ENCODE assay signal across 14 cellular contexts in the genomic region with DNA sequence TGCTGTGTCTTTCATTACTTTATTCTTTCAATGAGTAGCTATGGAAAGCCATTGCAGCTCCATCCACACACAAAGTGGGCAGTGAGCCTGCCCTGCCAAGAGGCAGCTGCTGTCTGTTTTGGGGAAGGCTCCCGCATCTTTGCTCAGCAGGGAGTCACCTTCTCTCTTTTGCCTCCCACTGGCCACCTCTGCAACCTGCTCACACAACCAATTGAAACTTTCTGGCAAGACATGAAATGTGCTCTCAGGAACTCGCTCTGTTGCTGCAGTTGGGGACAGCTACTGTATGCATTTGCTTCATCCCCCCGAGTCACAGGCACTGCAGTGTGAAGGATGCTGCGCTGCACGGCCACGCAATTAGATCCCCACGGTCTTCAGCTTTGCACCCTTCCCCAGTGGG.
"Had no signal": no experiment of that assay in that cellular context is flagged by ENCODE, and none has a peak within 500 bp of the region (broad histone marks: within the 10 kb centered on the region; RNA-seq: fewer than 3 reads in every experiment).

No MANE protein-coding gene starts in this region.

- H3K4me3 Mint-ChIP-seq: dendritic cell treated with granulocyte-macrophage colony-stimulating factor and Interleukin-4, amounts not matched to agents 40 ng/mL and 50 ng/mL, for 4 days; effector memory CD8-positive, alpha-beta T cell; naive thymus-derived CD8-positive, alpha-beta T cell had no signal

- DNase-seq: effector memory CD8-positive, alpha-beta T cell; foreskin keratinocyte; kidney glomerular epithelial cell; mammary epithelial cell; mucosa of descending colon; naive thymus-derived CD8-positive, alpha-beta T cell; small intestine; stimulated activated CD4-positive, alpha-beta T cell treated with anti-CD3 and anti-CD28 coated beads, Interleukin-12 subunit alpha, Interleukin-12 subunit beta, amount 100 ng/mL, for 4 hours; stimulated activated CD4-positive, alpha-beta T cell treated with anti-CD3 and anti-CD28 coated beads, Interleukin-2, amount 100 ng/mL, for 48 hours; stimulated activated naive CD4-positive, alpha-beta T cell treated with Interleukin-2 at 50 U/mL for 16 hours; upper lobe of left lung; uterus had no signal

- H3K9me3 Mint-ChIP-seq: dendritic cell treated with granulocyte-macrophage colony-stimulating factor and Interleukin-4, amounts not matched to agents 40 ng/mL and 50 ng/mL, for 4 days; effector memory CD8-positive, alpha-beta T cell; naive thymus-derived CD8-positive, alpha-beta T cell had no signal

- H3K9me3 ChIP-seq: mucosa of descending colon, upper lobe of left lung, uterus had no signal

- H3K4me1 Mint-ChIP-seq: naive thymus-derived CD8-positive, alpha-beta T cell had no signal

- H3K4me1 ChIP-seq: foreskin keratinocyte, upper lobe of left lung, uterus had no signal

- H3K4me3 ChIP-seq: mucosa of descending colon, upper lobe of left lung, uterus had no signal

- H3K27ac ChIP-seq: foreskin keratinocyte, upper lobe of left lung, uterus had no signal

- H3K36me3 Mint-ChIP-seq: naive thymus-derived CD8-positive, alpha-beta T cell had no signal

- H3K27me3 ChIP-seq: foreskin keratinocyte, upper lobe of left lung, uterus had no signal

- H3K27ac Mint-ChIP-seq: dendritic cell treated with granulocyte-macrophage colony-stimulating factor and Interleukin-4, amounts not matched to agents 40 ng/mL and 50 ng/mL, for 4 days; effector memory CD8-positive, alpha-beta T cell; naive thymus-derived CD8-positive, alpha-beta T cell had no signal

- ATAC-seq: effector memory CD8-positive, alpha-beta T cell; foreskin keratinocyte; left lobe of liver; mucosa of descending colon; naive thymus-derived CD8-positive, alpha-beta T cell had no signal

- H3K36me3 ChIP-seq: upper lobe of left lung, uterus had no signal
